12 cellular contexts compared by ENCODE assay signal in the genomic region with DNA sequence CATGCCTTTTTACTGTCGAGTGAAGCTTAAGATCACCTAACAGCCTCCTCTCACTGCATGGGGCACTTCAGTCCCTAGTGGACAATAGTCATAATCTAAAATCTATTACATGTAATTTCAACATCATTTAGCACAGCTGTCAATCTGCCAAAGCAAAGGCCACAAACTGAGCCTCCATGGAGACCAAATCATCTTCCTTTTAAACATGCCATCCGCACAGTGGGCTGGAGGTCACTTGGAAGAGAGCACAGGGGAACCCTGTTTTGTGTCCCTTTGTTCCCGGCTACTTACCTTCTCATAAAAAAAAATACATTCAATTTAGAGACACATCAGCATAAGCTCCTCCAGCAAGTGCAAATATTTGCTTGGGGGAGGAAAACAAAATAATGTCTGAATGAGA.
DNase-seq lines count a peak whose midpoint lies in the region; TF ChIP-seq lines count a peak whose summit lies in the region.
"Had no signal": no experiment of that assay in that cellular context is flagged by ENCODE, and none has a peak within 500 bp of the region (broad histone marks: within the 10 kb centered on the region; RNA-seq: fewer than 3 reads in every experiment).

No MANE protein-coding gene starts in this region.

- H3K9me3 ChIP-seq in liver (ENCODE audit: control insufficient read depth in 4 of 4, low read length in 3 of 4) (no peaks in the 10 kb centered on the region), left ventricle myocardium inferior (replicated peaks) (no peaks in the 10 kb centered on the region)

- in situ Hi-C loops in KBM-7 (cut with MboI; ENCODE audit: low pct_unique_long_range_greater_than_20kb, low sequenced_read_pairs) (no loop called here), brain microvascular endothelial cell (cut with HindIII; ENCODE audit: low pct_ligation_motif_present, low sequenced_read_pairs) (no loop called here)

- TF ChIP-seq CTCF in liver (IDR thresholded peaks at IDR 0.05; ENCODE audit: low read depth, low read length, missing input control) (peak; percentile 24), left ventricle myocardium inferior (IDR thresholded peaks at IDR 0.05; ENCODE audit: borderline replicate concordance) (no peak), brain microvascular endothelial cell (IDR thresholded peaks at IDR 0.05; ENCODE audit: low read depth, low read length, missing control alignments) (no peak)

- H3K36me3 ChIP-seq in liver (ENCODE audit: control insufficient read depth in 4 of 4, insufficient read depth in 3 of 4, low read depth in 1 of 4, low read length in 3 of 4) (no peaks in the 10 kb centered on the region), left ventricle myocardium inferior (no peaks in the 10 kb centered on the region), brain microvascular endothelial cell (replicated peaks) (no peaks in the 10 kb centered on the region)

- H3K4me1 ChIP-seq in liver (ENCODE audit: control insufficient read depth in 4 of 4, insufficient read depth in 4 of 4, low read length in 3 of 4) = peaks cover 0 to 12% (median 8%) of the 10 kb centered on the region in 4 donors
- no peaks in the 10 kb centered on the region for H3K4me1 ChIP-seq in left ventricle myocardium inferior

- intact Hi-C loops in left ventricle myocardium inferior (cut with micrococcal nuclease) = no loop called here

- H3K27ac ChIP-seq in liver (ENCODE audit: low read depth in 1 of 2, low read length in 2 of 2) (no peak overlapping the region), left ventricle myocardium inferior (replicated peaks) (no peak overlapping the region), brain microvascular endothelial cell (no peak overlapping the region)

- H3K27me3 ChIP-seq in liver (ENCODE audit: control insufficient read depth in 4 of 4, insufficient read depth in 4 of 4, low read length in 3 of 4) (no peaks in the 10 kb centered on the region), left ventricle myocardium inferior (ENCODE audit: low read depth) (no peaks in the 10 kb centered on the region), brain microvascular endothelial cell (replicated peaks) (no peaks in the 10 kb centered on the region)

- H3K4me3 ChIP-seq in liver (ENCODE audit: low read depth in 1 of 3, low read length in 3 of 3) (peak overlapping the region in 1 of 3 donors; percentile 15), left ventricle myocardium inferior (no peak overlapping the region), brain microvascular endothelial cell (ENCODE audit: low read depth, low read length) (no peak overlapping the region)
- H3K4me3 ChIP-seq: K562, lung had no signal

- WGBS in liver = 35% methylated on average over 3 of the region's 3 CpGs

- no peak overlapping the region for H3K9ac ChIP-seq in liver (ENCODE audit: low read depth in 1 of 2, low read length in 2 of 2)

- peak; percentile 44 to 59 for TF ChIP-seq RAD21 in liver (IDR thresholded peaks at IDR 0.05)

- DNase-seq in DMS53 treated with DMSO at 0.1 percent for 48 hours (lab: John Stamatoyannopoulos, UW; ENCODE audit: unreplicated experiment) = peak; percentile 69
- DNase-seq in NCI-H146 treated with DMSO at 0.1 percent for 48 hours (lab: John Stamatoyannopoulos, UW; ENCODE audit: unreplicated experiment) = peak; percentile 96
- peak; percentile 94 for DNase-seq in NCI-H774 (lab: John Stamatoyannopoulos, UW)
- DNase-seq in activated CD4-positive, CD25-positive, alpha-beta regulatory T cell treated with anti-CD3 and anti-CD28 coated beads, Interleukin-2, amount 50 U/mL, for 72 hours = no peak
- DNase-seq in left ventricle myocardium inferior = no peak
- DNase-seq in KBM-7 = no peak
- DNase-seq in brain microvascular endothelial cell = no peak
- DNase-seq: naive thymus-derived CD8-positive, alpha-beta T cell; NCI-H446 treated with DMSO at 0.1 percent for 48 hours had no signal

TF ChIP-seq in liver, 16 proteins besides CTCF, POLR2A, EP300 and RAD21:
- TF ChIP-seq RXRA (IDR thresholded peaks at IDR 0.05) (peak; percentile 9 to 18), GABPA (IDR thresholded peaks at IDR 0.05 in 1 of 2, conservative IDR thresholded peaks at IDR 0.05 in 1 of 2) (no peak), FOXA2 (IDR thresholded peaks at IDR 0.05) (no peak), YY1 (IDR thresholded peaks at IDR 0.05) (peak; percentile 48), MAX (IDR thresholded peaks at IDR 0.05) (peak; percentile 23), JUND (IDR thresholded peaks at IDR 0.05) (no peak), SP1 (IDR thresholded peaks at IDR 0.05) (peak; percentile 22), FOXA1 (IDR thresholded peaks at IDR 0.05) (no peak), EGR1 (IDR thresholded peaks at IDR 0.05; ENCODE audit: low read depth in 2 of 2) (no peak), HNF4A (conservative IDR thresholded peaks at IDR 0.05) (peak; percentile 30 to 35), HNF4G (IDR thresholded peaks at IDR 0.05) (no peak), NR2F2 (IDR thresholded peaks at IDR 0.05) (no peak), TAF1 (conservative IDR thresholded peaks at IDR 0.05) (no peak)
- TF ChIP-seq, protein P1, sequence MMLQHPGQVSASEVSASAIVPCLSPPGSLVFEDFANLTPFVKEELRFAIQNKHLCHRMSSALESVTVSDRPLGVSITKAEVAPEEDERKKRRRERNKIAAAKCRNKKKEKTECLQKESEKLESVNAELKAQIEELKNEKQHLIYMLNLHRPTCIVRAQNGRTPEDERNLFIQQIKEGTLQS (IDR thresholded peaks at IDR 0.05) = no peak
- TF ChIP-seq, protein P2, sequence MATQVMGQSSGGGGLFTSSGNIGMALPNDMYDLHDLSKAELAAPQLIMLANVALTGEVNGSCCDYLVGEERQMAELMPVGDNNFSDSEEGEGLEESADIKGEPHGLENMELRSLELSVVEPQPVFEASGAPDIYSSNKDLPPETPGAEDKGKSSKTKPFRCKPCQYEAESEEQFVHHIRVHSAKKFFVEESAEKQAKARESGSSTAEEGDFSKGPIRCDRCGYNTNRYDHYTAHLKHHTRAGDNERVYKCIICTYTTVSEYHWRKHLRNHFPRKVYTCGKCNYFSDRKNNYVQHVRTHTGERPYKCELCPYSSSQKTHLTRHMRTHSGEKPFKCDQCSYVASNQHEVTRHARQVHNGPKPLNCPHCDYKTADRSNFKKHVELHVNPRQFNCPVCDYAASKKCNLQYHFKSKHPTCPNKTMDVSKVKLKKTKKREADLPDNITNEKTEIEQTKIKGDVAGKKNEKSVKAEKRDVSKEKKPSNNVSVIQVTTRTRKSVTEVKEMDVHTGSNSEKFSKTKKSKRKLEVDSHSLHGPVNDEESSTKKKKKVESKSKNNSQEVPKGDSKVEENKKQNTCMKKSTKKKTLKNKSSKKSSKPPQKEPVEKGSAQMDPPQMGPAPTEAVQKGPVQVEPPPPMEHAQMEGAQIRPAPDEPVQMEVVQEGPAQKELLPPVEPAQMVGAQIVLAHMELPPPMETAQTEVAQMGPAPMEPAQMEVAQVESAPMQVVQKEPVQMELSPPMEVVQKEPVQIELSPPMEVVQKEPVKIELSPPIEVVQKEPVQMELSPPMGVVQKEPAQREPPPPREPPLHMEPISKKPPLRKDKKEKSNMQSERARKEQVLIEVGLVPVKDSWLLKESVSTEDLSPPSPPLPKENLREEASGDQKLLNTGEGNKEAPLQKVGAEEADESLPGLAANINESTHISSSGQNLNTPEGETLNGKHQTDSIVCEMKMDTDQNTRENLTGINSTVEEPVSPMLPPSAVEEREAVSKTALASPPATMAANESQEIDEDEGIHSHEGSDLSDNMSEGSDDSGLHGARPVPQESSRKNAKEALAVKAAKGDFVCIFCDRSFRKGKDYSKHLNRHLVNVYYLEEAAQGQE (IDR thresholded peaks at IDR 0.05) = no peak
- TF ChIP-seq, protein P3, sequence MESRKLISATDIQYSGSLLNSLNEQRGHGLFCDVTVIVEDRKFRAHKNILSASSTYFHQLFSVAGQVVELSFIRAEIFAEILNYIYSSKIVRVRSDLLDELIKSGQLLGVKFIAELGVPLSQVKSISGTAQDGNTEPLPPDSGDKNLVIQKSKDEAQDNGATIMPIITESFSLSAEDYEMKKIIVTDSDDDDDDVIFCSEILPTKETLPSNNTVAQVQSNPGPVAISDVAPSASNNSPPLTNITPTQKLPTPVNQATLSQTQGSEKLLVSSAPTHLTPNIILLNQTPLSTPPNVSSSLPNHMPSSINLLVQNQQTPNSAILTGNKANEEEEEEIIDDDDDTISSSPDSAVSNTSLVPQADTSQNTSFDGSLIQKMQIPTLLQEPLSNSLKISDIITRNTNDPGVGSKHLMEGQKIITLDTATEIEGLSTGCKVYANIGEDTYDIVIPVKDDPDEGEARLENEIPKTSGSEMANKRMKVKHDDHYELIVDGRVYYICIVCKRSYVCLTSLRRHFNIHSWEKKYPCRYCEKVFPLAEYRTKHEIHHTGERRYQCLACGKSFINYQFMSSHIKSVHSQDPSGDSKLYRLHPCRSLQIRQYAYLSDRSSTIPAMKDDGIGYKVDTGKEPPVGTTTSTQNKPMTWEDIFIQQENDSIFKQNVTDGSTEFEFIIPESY (IDR thresholded peaks at IDR 0.05) = no peak

Comparison
In these comparisons a context has a peak if more than half of its experiments do, and no peak if none do; other contexts are left out.
1. DNase-seq: peak in DMS53 treated with DMSO at 0.1 percent for 48 hours (single experiment), NCI-H146 treated with DMSO at 0.1 percent for 48 hours (single experiment) and NCI-H774 (single experiment); none in activated CD4-positive, CD25-positive, alpha-beta regulatory T cell treated with anti-CD3 and anti-CD28 coated beads, Interleukin-2, amount 50 U/mL, for 72 hours (single experiment), left ventricle myocardium inferior (single experiment), KBM-7 (single experiment) and brain microvascular endothelial cell (single experiment).